ENCODE assay signal across 7 cellular contexts in genomic region chr1:145016490-145016862, GRCh38.
DNase-seq lines count a peak whose midpoint lies in the region; ATAC-seq, FAIRE-seq and TF ChIP-seq lines count a peak whose summit lies in the region.
"Not testable (repeated sequence)": the region's sequence is repeated elsewhere in the genome, so short reads cannot be mapped to it uniquely, and the experiment has no call there.

No MANE protein-coding gene starts in this region.

- SMC1A ChIA-PET in GM12878 (lab: Charles Lee; ENCODE audit: uncharacterized antibody, unreplicated experiment), result not testable (repeated sequence)

- DNase-seq in A549 (ENCODE audit: low read depth in 1 of 2, low spot score in 1 of 2); PC-3; GM12878 (ENCODE audit: low read depth, low spot score); memory B cell (ENCODE audit: low spot score in 2 of 2): not testable (repeated sequence)

- H3K36me3 Mint-ChIP-seq in memory B cell, result not testable (repeated sequence)

- CTCF ChIA-PET in A549 (lab: Yijun Ruan, JAX); PC-3 (lab: Charles Lee); GM12878 (lab: Yijun Ruan, JAX): not testable (repeated sequence)

- not testable (repeated sequence) for H3K27ac Mint-ChIP-seq in memory B cell

- H3K4me3 Mint-ChIP-seq in memory B cell, result not testable (repeated sequence)

- ATAC-seq in A549 (peak; percentile 33 to 54; a peak in 3 of 6 replicates), GM21526 (IDR thresholded peaks at IDR 0.05; ENCODE audit: low FRiP score, unreplicated experiment) (peak; percentile 6), HG03378 (IDR thresholded peaks at IDR 0.05; ENCODE audit: unreplicated experiment) (peak; percentile 19), PC-3 (peak; percentile 22; the same call in 1 of the 2 replicates), GM12878 (peak; percentile 10; the same call in 1 of the 3 replicates), memory B cell (ENCODE audit: low read depth) (peak; percentile 12)
- ATAC-seq in activated CD4-positive, CD25-positive, alpha-beta regulatory T cell treated with anti-CD3 and anti-CD28 coated beads, Interleukin-2, amount 50 U/mL, for 24 hours, result peak; percentile 14 to 22

- H3K9ac ChIP-seq in PC-3 (ENCODE audit: low read length); GM12878 (ENCODE audit: control insufficient read depth, insufficient read depth, low read length): not testable (repeated sequence)

- TF ChIP-seq CTCF in A549 (IDR thresholded peaks at IDR 0.05); PC-3 (conservative IDR thresholded peaks at IDR 0.05; ENCODE audit: low read depth, low read length); GM12878 (IDR thresholded peaks at IDR 0.05 in 2 of 3, conservative IDR thresholded peaks at IDR 0.05 in 1 of 3; ENCODE audit: control insufficient read depth in 2 of 3, extremely low read depth in 1 of 3, insufficient read depth in 1 of 3, low read depth in 3 of 3, low read length in 3 of 3): not testable (repeated sequence)

- H3F3A ChIP-seq in PC-3 (ENCODE audit: low read length, unreplicated experiment), result not testable (repeated sequence)

- RAD21 ChIA-PET in GM12878 (lab: Charles Lee; ENCODE audit: unreplicated experiment), result not testable (repeated sequence)

- POLR2A ChIA-PET in A549 (lab: Yijun Ruan, JAX); PC-3 (lab: Charles Lee; ENCODE audit: unreplicated experiment); GM12878 (lab: Charles Lee): not testable (repeated sequence)

- intact Hi-C loops in PC-3 (cut with micrococcal nuclease); GM12878 (cut with micrococcal nuclease; ENCODE audit: unreplicated experiment): not testable (repeated sequence)

- BruUV-seq in PC-3 (replicated peaks; lab: Mats Ljungman, UMichigan); GM12878 (replicated peaks; lab: Mats Ljungman, UMichigan): not testable (repeated sequence)

- not testable (repeated sequence) for TF ChIP-seq EP300 in A549 (IDR thresholded peaks at IDR 0.05); GM12878 (IDR thresholded peaks at IDR 0.05; ENCODE audit: borderline replicate concordance in 1 of 2, control insufficient read depth in 1 of 2, low read depth in 2 of 2, low read length in 2 of 2)

- H3K9me3 ChIP-seq in A549; PC-3 (ENCODE audit: low read length); GM12878 (replicated peaks; ENCODE audit: control insufficient read depth, insufficient read depth, low read length): not testable (repeated sequence)

- not testable (repeated sequence) for TF ChIP-seq RAD21 in A549 (conservative IDR thresholded peaks at IDR 0.05 in 1 of 2, IDR thresholded peaks at IDR 0.05 in 1 of 2); GM12878 (IDR thresholded peaks at IDR 0.05; ENCODE audit: insufficient read depth, low read depth, low read length)

- in situ Hi-C loops in GM12878 (cut with MboI), result not testable (repeated sequence)

- H3K27ac ChIP-seq in A549; PC-3 (ENCODE audit: low read length); GM12878 (ENCODE audit: control insufficient read depth, insufficient read depth): not testable (repeated sequence)

- not testable (repeated sequence) for FAIRE-seq in A549 (lab: Jason Lieb, UNC); GM12878 (lab: Jason Lieb, UNC)

- not testable (repeated sequence) for H3K79me2 ChIP-seq in PC-3 (ENCODE audit: low read length); GM12878 (ENCODE audit: control insufficient read depth, insufficient read depth, low read length)

- not testable (repeated sequence) for H2AFZ ChIP-seq in PC-3 (ENCODE audit: low read length); GM12878 (ENCODE audit: control insufficient read depth, low read depth, low read length)

- not testable (repeated sequence) for H3K4me3 ChIP-seq in A549; PC-3 (ENCODE audit: low read length); GM12878

- not testable (repeated sequence) for H4K20me1 ChIP-seq in PC-3 (ENCODE audit: low read length); GM12878 (ENCODE audit: control insufficient read depth, insufficient read depth)

- H3K27me3 ChIP-seq in PC-3 (ENCODE audit: low read length); GM12878 (replicated peaks in 1 of 2; ENCODE audit: control insufficient read depth in 2 of 2, insufficient read depth in 2 of 2, low read length in 1 of 2): not testable (repeated sequence)

- not testable (repeated sequence) for TF ChIP-seq POLR2A in A549 (IDR thresholded peaks at IDR 0.05; ENCODE audit: low read length); GM12878 (IDR thresholded peaks at IDR 0.05; ENCODE audit: low read depth, low read length)

- not testable (repeated sequence) for H3K4me1 ChIP-seq in A549; PC-3 (ENCODE audit: insufficient read depth, low read length); GM12878 (ENCODE audit: control insufficient read depth, insufficient read depth, low read length)

- H3K27me3 Mint-ChIP-seq in memory B cell, result not testable (repeated sequence)

- not testable (repeated sequence) for H3K4me1 Mint-ChIP-seq in memory B cell

- not testable (repeated sequence) for H3K36me3 ChIP-seq in PC-3 (ENCODE audit: low read depth, low read length); GM12878 (ENCODE audit: control insufficient read depth in 2 of 2, insufficient read depth in 2 of 2, low read length in 1 of 2)

- not testable (repeated sequence) for H3K4me2 ChIP-seq in A549; PC-3 (ENCODE audit: low read length); GM12878 (ENCODE audit: control insufficient read depth, insufficient read depth)

- H3K9me2 ChIP-seq in PC-3 (replicated peaks; ENCODE audit: low read length), result not testable (repeated sequence)

- H3K9me3 Mint-ChIP-seq in memory B cell, result not testable (repeated sequence)
